Comparison of ENCODE assay signal across 1 cellular context in the genomic region with DNA sequence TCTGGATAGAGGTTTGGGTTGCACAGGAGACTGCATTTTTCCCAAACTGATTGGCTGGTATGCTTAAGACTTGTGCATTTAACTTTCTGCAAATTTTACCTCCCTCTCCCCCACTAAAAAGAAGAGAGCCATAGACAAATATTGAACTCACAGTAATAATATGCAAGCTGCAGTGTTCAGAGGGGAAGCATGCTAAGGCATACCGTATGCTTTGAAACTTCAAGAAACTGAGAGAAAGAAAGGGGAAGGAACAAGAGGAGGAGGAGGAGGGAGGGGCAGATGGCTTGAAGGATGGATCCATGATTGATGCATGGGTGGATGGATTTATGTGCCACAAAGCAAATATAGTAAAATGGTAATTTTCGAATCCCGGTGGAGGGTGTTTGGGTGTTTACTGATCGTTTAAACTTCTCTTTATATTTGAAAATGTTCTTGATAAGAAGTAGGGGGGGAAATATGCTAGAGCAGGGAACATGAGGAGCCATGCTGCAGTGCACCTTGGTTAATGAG.
TF ChIP-seq lines count a peak whose summit lies in the region.

No MANE protein-coding gene starts in this region.

TF ChIP-seq in GM12878, 131 proteins besides CTCF, POLR2A, EP300 and RAD21 (continued from another document):
- TF ChIP-seq ZBTB4 (CRISPR knock-in tag; IDR thresholded peaks at IDR 0.05) (no peak), MLLT1 (IDR thresholded peaks at IDR 0.05) (no peak), BHLHE40 (IDR thresholded peaks at IDR 0.05; ENCODE audit: borderline replicate concordance in 1 of 2, low read depth in 2 of 2, low read length in 1 of 2) (no peak), SMC3 (IDR thresholded peaks at IDR 0.05; ENCODE audit: borderline replicate concordance, low read length) (no peak), DPF2 (IDR thresholded peaks at IDR 0.05) (no peak), HDAC6 (IDR thresholded peaks at IDR 0.05; ENCODE audit: unreplicated experiment) (no peak), ZNF274 (IDR thresholded peaks at IDR 0.05; ENCODE audit: insufficient read depth, insufficient read length) (no peak), RB1 (IDR thresholded peaks at IDR 0.05; ENCODE audit: borderline replicate concordance) (no peak), BCL11A (IDR thresholded peaks at IDR 0.05; ENCODE audit: low read depth, low read length) (no peak), ZNF622 (IDR thresholded peaks at IDR 0.05) (no peak), CBX3 (IDR thresholded peaks at IDR 0.05; ENCODE audit: borderline replicate concordance, low read depth) (no peak), HCFC1 (IDR thresholded peaks at IDR 0.05; ENCODE audit: low read length) (no peak), CHD4 (IDR thresholded peaks at IDR 0.05) (no peak), MEF2B (IDR thresholded peaks at IDR 0.05; ENCODE audit: partially characterized antibody, poor library complexity, severe bottlenecking) (no peak), RELA (IDR thresholded peaks at IDR 0.05; ENCODE audit: borderline replicate concordance, partially characterized antibody) (no peak)
- TF ChIP-seq, protein P1, sequence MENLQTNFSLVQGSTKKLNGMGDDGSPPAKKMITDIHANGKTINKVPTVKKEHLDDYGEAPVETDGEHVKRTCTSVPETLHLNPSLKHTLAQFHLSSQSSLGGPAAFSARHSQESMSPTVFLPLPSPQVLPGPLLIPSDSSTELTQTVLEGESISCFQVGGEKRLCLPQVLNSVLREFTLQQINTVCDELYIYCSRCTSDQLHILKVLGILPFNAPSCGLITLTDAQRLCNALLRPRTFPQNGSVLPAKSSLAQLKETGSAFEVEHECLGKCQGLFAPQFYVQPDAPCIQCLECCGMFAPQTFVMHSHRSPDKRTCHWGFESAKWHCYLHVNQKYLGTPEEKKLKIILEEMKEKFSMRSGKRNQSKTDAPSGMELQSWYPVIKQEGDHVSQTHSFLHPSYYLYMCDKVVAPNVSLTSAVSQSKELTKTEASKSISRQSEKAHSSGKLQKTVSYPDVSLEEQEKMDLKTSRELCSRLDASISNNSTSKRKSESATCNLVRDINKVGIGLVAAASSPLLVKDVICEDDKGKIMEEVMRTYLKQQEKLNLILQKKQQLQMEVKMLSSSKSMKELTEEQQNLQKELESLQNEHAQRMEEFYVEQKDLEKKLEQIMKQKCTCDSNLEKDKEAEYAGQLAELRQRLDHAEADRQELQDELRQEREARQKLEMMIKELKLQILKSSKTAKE (IDR thresholded peaks at IDR 0.05; ENCODE audit: low read depth, poor library complexity, severe bottlenecking), result no peak
